16 cellular contexts compared by ENCODE assay signal in the genomic region with DNA sequence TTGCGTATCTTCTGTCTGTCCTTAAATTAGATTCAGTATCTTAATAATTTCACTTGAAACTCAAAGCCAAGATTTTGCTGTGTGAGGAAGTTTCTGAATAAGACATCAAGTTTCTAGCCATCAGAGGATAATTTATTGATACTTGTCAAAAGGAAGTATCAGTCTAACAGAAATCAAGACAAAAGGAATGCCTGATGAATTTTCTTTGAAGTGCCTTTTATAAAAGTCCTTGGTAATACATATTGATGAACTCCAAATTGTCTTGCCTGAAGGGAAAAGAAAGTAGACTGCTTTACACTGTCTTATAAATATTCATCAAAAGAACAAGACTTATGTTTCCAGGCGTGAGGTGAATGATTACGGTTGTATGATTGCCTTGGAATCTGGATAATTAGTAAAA.
DNase-seq lines count a peak whose midpoint lies in the region; ATAC-seq and TF ChIP-seq lines count a peak whose summit lies in the region.
"Had no signal": no experiment of that assay in that cellular context is flagged by ENCODE, and none has a peak within 500 bp of the region (broad histone marks: within the 10 kb centered on the region; RNA-seq: fewer than 3 reads in every experiment).

No MANE protein-coding gene starts in this region.

- H3K4me3 ChIP-seq in SK-N-MC (peak overlapping the region; percentile 24), neural cell (ENCODE audit: low read length) (no peak overlapping the region)
- H3K4me3 ChIP-seq: BLaER1 treated with 17β-estradiol and CSF1 and Interleukin-3, amounts not matched to agents 10 nM and 100 nM had no signal

- no peaks in the 10 kb centered on the region for H3K9me2 ChIP-seq in neural cell (ENCODE audit: insufficient read depth, low read length)

- no peaks in the 10 kb centered on the region for H4K20me1 ChIP-seq in neural cell (ENCODE audit: insufficient read depth)
- H4K20me1 ChIP-seq: BLaER1 treated with 17β-estradiol and CSF1 and Interleukin-3, amounts not matched to agents 10 nM and 100 nM had no signal

- H3K9ac ChIP-seq in SK-N-MC (ENCODE audit: insufficient read length) (no peak overlapping the region), neural cell (ENCODE audit: low read length) (no peak overlapping the region)
- H3K9ac ChIP-seq: BLaER1 treated with 17β-estradiol and CSF1 and Interleukin-3, amounts not matched to agents 10 nM and 100 nM had no signal

- no peak for ATAC-seq in GM19467 (IDR thresholded peaks at IDR 0.05; ENCODE audit: unreplicated experiment)
- ATAC-seq: CD8-positive, alpha-beta T cell had no signal

- TF ChIP-seq CTCF in neural cell (IDR thresholded peaks at IDR 0.05; ENCODE audit: poor library complexity, severe bottlenecking) = no peak

- TF ChIP-seq EP300 in neural cell (conservative IDR thresholded peaks at IDR 0.05; ENCODE audit: poor library complexity, severe bottlenecking) = peak; percentile 55

- no peak overlapping the region for H2AFZ ChIP-seq in neural cell (ENCODE audit: low read depth, low read length)

- H3F3A ChIP-seq in neural cell (ENCODE audit: insufficient read depth, low read length, poor library complexity, severe bottlenecking) = no peaks in the 10 kb centered on the region

- H3K9me3 ChIP-seq in SK-N-MC (ENCODE audit: low read depth, low read length) (no peaks in the 10 kb centered on the region), neural cell (ENCODE audit: low read length) (no peaks in the 10 kb centered on the region)
- H3K9me3 ChIP-seq: BLaER1 treated with 17β-estradiol and CSF1 and Interleukin-3, amounts not matched to agents 10 nM and 100 nM; Caco-2 had no signal

- H3K79me2 ChIP-seq in neural cell (replicated peaks; ENCODE audit: insufficient read depth, low read length) = no peaks in the 10 kb centered on the region

- no peaks in the 10 kb centered on the region for H3K27me3 ChIP-seq in neural cell (ENCODE audit: insufficient read depth, low read depth, low read length)
- H3K27me3 ChIP-seq: BLaER1 treated with 17β-estradiol and CSF1 and Interleukin-3, amounts not matched to agents 10 nM and 100 nM had no signal

- DNase-seq in SK-N-MC (ENCODE audit: low read depth, low spot score) (peak; percentile 53), renal cortical epithelial cell (ENCODE audit: low read depth) (peak; percentile 4), cortex of kidney (lab: John Stamatoyannopoulos, UW) (no peak)
- DNase-seq in activated CD4-positive, alpha-beta T cell treated with anti-CD3 and anti-CD28 coated beads, Interleukin-2, amount 50 U/mL, for 1 hour = no peak
- DNase-seq: 8988T; AML-193; Caco-2; Calu3; CD4-positive, alpha-beta T cell; CD8-positive, alpha-beta T cell; DMS79 treated with DMSO at 0.1 percent for 48 hours; GF-D8 had no signal

- H3K27ac ChIP-seq in SK-N-MC (no peak overlapping the region), neural cell (ENCODE audit: low read length) (peak overlapping the region; percentile 66)
- H3K27ac ChIP-seq: BLaER1 treated with 17β-estradiol and CSF1 and Interleukin-3, amounts not matched to agents 10 nM and 100 nM; C4-2B had no signal

- H3K36me3 ChIP-seq in SK-N-MC (ENCODE audit: insufficient read depth, low read length) (no peaks in the 10 kb centered on the region), neural cell (ENCODE audit: insufficient read depth, low read length) (no peaks in the 10 kb centered on the region)
- H3K36me3 ChIP-seq: BLaER1 treated with 17β-estradiol and CSF1 and Interleukin-3, amounts not matched to agents 10 nM and 100 nM had no signal

- TF ChIP-seq RAD21 in neural cell (conservative IDR thresholded peaks at IDR 0.05) = no peak

- H3K4me2 ChIP-seq in neural cell (ENCODE audit: low read length) = no peak overlapping the region
- H3K4me2 ChIP-seq: BLaER1 treated with 17β-estradiol and CSF1 and Interleukin-3, amounts not matched to agents 10 nM and 100 nM had no signal

TF ChIP-seq in neural cell, 6 proteins besides CTCF, POLR2A, EP300 and RAD21:
- TF ChIP-seq SMC3 (conservative IDR thresholded peaks at IDR 0.05; ENCODE audit: poor library complexity) = no peak
- no peak for TF ChIP-seq POLR2AphosphoS5 (IDR thresholded peaks at IDR 0.05)
- TF ChIP-seq, protein P1, sequence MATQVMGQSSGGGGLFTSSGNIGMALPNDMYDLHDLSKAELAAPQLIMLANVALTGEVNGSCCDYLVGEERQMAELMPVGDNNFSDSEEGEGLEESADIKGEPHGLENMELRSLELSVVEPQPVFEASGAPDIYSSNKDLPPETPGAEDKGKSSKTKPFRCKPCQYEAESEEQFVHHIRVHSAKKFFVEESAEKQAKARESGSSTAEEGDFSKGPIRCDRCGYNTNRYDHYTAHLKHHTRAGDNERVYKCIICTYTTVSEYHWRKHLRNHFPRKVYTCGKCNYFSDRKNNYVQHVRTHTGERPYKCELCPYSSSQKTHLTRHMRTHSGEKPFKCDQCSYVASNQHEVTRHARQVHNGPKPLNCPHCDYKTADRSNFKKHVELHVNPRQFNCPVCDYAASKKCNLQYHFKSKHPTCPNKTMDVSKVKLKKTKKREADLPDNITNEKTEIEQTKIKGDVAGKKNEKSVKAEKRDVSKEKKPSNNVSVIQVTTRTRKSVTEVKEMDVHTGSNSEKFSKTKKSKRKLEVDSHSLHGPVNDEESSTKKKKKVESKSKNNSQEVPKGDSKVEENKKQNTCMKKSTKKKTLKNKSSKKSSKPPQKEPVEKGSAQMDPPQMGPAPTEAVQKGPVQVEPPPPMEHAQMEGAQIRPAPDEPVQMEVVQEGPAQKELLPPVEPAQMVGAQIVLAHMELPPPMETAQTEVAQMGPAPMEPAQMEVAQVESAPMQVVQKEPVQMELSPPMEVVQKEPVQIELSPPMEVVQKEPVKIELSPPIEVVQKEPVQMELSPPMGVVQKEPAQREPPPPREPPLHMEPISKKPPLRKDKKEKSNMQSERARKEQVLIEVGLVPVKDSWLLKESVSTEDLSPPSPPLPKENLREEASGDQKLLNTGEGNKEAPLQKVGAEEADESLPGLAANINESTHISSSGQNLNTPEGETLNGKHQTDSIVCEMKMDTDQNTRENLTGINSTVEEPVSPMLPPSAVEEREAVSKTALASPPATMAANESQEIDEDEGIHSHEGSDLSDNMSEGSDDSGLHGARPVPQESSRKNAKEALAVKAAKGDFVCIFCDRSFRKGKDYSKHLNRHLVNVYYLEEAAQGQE (IDR thresholded peaks at IDR 0.05; ENCODE audit: borderline replicate concordance) = peak; percentile 51
- TF ChIP-seq TAF1 (IDR thresholded peaks at IDR 0.05; ENCODE audit: low read depth) = no peak
- TF ChIP-seq EZH2 (IDR thresholded peaks at IDR 0.05; ENCODE audit: borderline replicate concordance, insufficient read depth, low read length, poor library complexity, severe bottlenecking) = no peak
- no peak for TF ChIP-seq MXI1 (conservative IDR thresholded peaks at IDR 0.05; ENCODE audit: poor library complexity, severe bottlenecking)

Comparison
In these comparisons a context has a peak if more than half of its experiments do, and no peak if none do; other contexts are left out.
1. DNase-seq: peak in SK-N-MC (single experiment) and renal cortical epithelial cell (single experiment); none in cortex of kidney (single experiment) and activated CD4-positive, alpha-beta T cell treated with anti-CD3 and anti-CD28 coated beads, Interleukin-2, amount 50 U/mL, for 1 hour (single experiment).